Comparison of ENCODE assay signal across 13 cellular contexts in the genomic region with DNA sequence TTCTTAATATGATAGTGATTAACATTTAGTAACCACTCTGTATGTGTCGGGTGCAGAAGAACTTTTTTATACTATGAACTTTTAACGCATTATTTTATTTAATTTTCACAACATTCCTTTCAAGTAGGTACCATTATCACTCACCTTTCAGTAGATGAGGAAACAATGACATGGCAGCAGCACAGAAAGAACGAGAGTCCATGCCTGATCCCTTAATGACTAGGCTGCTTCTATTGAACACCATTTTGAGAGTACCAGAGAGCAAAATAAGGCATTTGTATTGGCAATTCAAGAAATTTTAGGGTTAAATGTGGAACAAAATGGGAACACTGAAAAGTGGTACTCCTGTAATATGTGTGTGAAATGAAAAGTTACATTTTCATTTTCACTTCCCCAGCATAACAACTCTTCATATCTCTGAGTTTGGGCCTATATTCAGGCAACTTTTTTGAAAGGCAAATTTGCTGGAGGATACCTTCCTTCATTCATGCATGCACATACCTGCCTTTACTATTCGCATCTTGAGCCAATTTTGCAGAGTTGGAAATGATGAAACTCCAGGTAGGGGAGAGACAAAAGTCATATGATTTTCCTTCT. TPM values are rescaled to one million over a fixed set of nuclear protein-coding genes. Genes with fewer than 3 reads are reported as not detected.
DNase-seq lines count a peak whose midpoint lies in the region; ATAC-seq lines count a peak whose summit lies in the region.
"Had no signal": no experiment of that assay in that cellular context is flagged by ENCODE, and none has a peak within 500 bp of the region (broad histone marks: within the 10 kb centered on the region; RNA-seq: fewer than 3 reads in every experiment).

No MANE protein-coding gene starts in this region.

- POLR2A ChIA-PET in activated naive CD8-positive, alpha-beta T cell treated with anti-CD3 and anti-CD28 coated beads, Interleukin-2, amount 10 ng/mL, durations not matched to agents 7 days and 5 days (lab: Charles Lee) = no interaction called here
- POLR2A ChIA-PET in naive thymus-derived CD4-positive, alpha-beta T cell (lab: Charles Lee) = interaction anchor here (0.7 to 1.0 kb wide), 2 partner anchors 9 to 91 kb away, joined by 3 read pairs; no protein-coding TSS in a partner anchor

- H3K27me3 ChIP-seq in naive thymus-derived CD4-positive, alpha-beta T cell (ENCODE audit: control insufficient read depth in 2 of 2, insufficient read depth in 2 of 2, low read length in 2 of 2) = no peaks in the 10 kb centered on the region

- H3K4me3 ChIP-seq in naive thymus-derived CD4-positive, alpha-beta T cell (ENCODE audit: low read length) = no peak overlapping the region

- peaks cover 70% of the 10 kb centered on the region for H3K36me3 Mint-ChIP-seq in activated naive CD8-positive, alpha-beta T cell treated with anti-CD3 and anti-CD28 coated beads, Interleukin-2, amount 10 ng/mL, durations not matched to agents 7 days and 5 days
- peaks cover 3 to 45% (median 30%) of the 10 kb centered on the region in 5 donors for H3K36me3 Mint-ChIP-seq in naive thymus-derived CD4-positive, alpha-beta T cell

- no peaks in the 10 kb centered on the region for H3K9me3 Mint-ChIP-seq in activated naive CD8-positive, alpha-beta T cell treated with anti-CD3 and anti-CD28 coated beads, Interleukin-2, amount 10 ng/mL, durations not matched to agents 7 days and 5 days
- H3K9me3 Mint-ChIP-seq in naive thymus-derived CD4-positive, alpha-beta T cell = no peaks in the 10 kb centered on the region

- CTCF ChIA-PET in naive thymus-derived CD4-positive, alpha-beta T cell (lab: Charles Lee) = no interaction called here

- peaks cover 73% of the 10 kb centered on the region for H3K4me1 Mint-ChIP-seq in activated naive CD8-positive, alpha-beta T cell treated with anti-CD3 and anti-CD28 coated beads, Interleukin-2, amount 10 ng/mL, durations not matched to agents 7 days and 5 days
- peaks cover 16 to 81% (median 67%) of the 10 kb centered on the region in 7 donors for H3K4me1 Mint-ChIP-seq in naive thymus-derived CD4-positive, alpha-beta T cell

- no peak for DNase-seq in activated naive CD8-positive, alpha-beta T cell treated with anti-CD3 and anti-CD28 coated beads, Interleukin-2, amount 10 ng/mL, durations not matched to agents 7 days and 5 days
- DNase-seq in DMS153 (lab: John Stamatoyannopoulos, UW) (no peak), NCI-H82 treated with DMSO at 0.1 percent for 48 hours (lab: John Stamatoyannopoulos, UW; ENCODE audit: unreplicated experiment) (no peak)
- DNase-seq in naive thymus-derived CD4-positive, alpha-beta T cell = no peak
- DNase-seq: foreskin melanocyte, KBM-7, SK-N-SH had no signal

- H3K27ac Mint-ChIP-seq in activated naive CD8-positive, alpha-beta T cell treated with anti-CD3 and anti-CD28 coated beads, Interleukin-2, amount 10 ng/mL, durations not matched to agents 7 days and 5 days = peak overlapping the region; percentile 2
- peak overlapping the region in 4 of 9 donors; percentile 4 to 71 (median 48) for H3K27ac Mint-ChIP-seq in naive thymus-derived CD4-positive, alpha-beta T cell

- H3K27me3 Mint-ChIP-seq in activated naive CD8-positive, alpha-beta T cell treated with anti-CD3 and anti-CD28 coated beads, Interleukin-2, amount 10 ng/mL, durations not matched to agents 7 days and 5 days = no peaks in the 10 kb centered on the region
- H3K27me3 Mint-ChIP-seq in naive thymus-derived CD4-positive, alpha-beta T cell = no peaks in the 10 kb centered on the region

- H3K27ac ChIP-seq in naive thymus-derived CD4-positive, alpha-beta T cell (ENCODE audit: low read depth, low read length) = no peak overlapping the region

- no peaks in the 10 kb centered on the region for H3K9me3 ChIP-seq in naive thymus-derived CD4-positive, alpha-beta T cell (ENCODE audit: control insufficient read depth in 2 of 3, low read length in 3 of 3)
- H3K9me3 ChIP-seq: SK-N-SH had no signal

- ATAC-seq in GM18868 (IDR thresholded peaks at IDR 0.05; ENCODE audit: unreplicated experiment) = peak; percentile 54
- peak; percentile 68 for ATAC-seq in GM21447 (IDR thresholded peaks at IDR 0.05; ENCODE audit: unreplicated experiment)
- ATAC-seq in HG03103 (IDR thresholded peaks at IDR 0.05; ENCODE audit: low read depth, unreplicated experiment) = peak; percentile 57
- no peak for ATAC-seq in activated naive CD8-positive, alpha-beta T cell treated with anti-CD3 and anti-CD28 coated beads, Interleukin-2, amount 10 ng/mL, durations not matched to agents 7 days and 5 days (ENCODE audit: low read depth)
- ATAC-seq in naive thymus-derived CD4-positive, alpha-beta T cell = no peak

- H3K4me1 ChIP-seq in naive thymus-derived CD4-positive, alpha-beta T cell (ENCODE audit: control insufficient read depth in 2 of 2, insufficient read depth in 2 of 2, low read length in 2 of 2) = no peaks in the 10 kb centered on the region

- H3K4me3 Mint-ChIP-seq in activated naive CD8-positive, alpha-beta T cell treated with anti-CD3 and anti-CD28 coated beads, Interleukin-2, amount 10 ng/mL, durations not matched to agents 7 days and 5 days = peak overlapping the region; percentile 41
- H3K4me3 Mint-ChIP-seq in naive thymus-derived CD4-positive, alpha-beta T cell = peak overlapping the region in 3 of 10 donors; percentile 1 to 32 (median 17)

- intact Hi-C loops in naive thymus-derived CD4-positive, alpha-beta T cell (cut with micrococcal nuclease) = loop anchor here in 1 of 2 donors (1.0 kb wide), 1 partner anchor 9 kb away; no protein-coding TSS in a partner anchor

- peaks cover 0 to 5% (median 3%) of the 10 kb centered on the region in 3 experiments for H3K36me3 ChIP-seq in naive thymus-derived CD4-positive, alpha-beta T cell (ENCODE audit: control insufficient read depth in 2 of 3, insufficient read depth in 3 of 3, low read length in 3 of 3)

RNA-seq across cellular contexts. Expression of gene LRRN3, which starts 12.8 kb away (rescaled TPM):
- 100 to 1,000 TPM; 187 to 193 TPM for total RNA-seq in activated naive CD8-positive, alpha-beta T cell treated with anti-CD3 and anti-CD28 coated beads, Interleukin-2, amount 10 ng/mL, durations not matched to agents 7 days and 5 days
- 100 to 1,000 TPM in 3 of 5 experiments, 10 to 100 TPM in 1, 1 to 10 TPM in 1; 7.6 to 288 (median 227) TPM for total RNA-seq in naive thymus-derived CD4-positive, alpha-beta T cell
- 100 to 1,000 TPM; 169 to 173 TPM for polyA plus RNA-seq in naive thymus-derived CD4-positive, alpha-beta T cell
- total RNA-seq: lung microvascular endothelial cell, NCI-H460, pulmonary artery endothelial cell had no signal

Comparison
In these comparisons a context has a peak if more than half of its experiments do, and no peak if none do; other contexts are left out.
1. ATAC-seq: peak in GM18868 (single experiment), GM21447 (single experiment) and HG03103 (single experiment); none in activated naive CD8-positive, alpha-beta T cell treated with anti-CD3 and anti-CD28 coated beads, Interleukin-2, amount 10 ng/mL, durations not matched to agents 7 days and 5 days (single experiment) and naive thymus-derived CD4-positive, alpha-beta T cell (single experiment).